8 cellular contexts compared by ENCODE assay signal in genomic region chr12:4119157-4119761, GRCh38.
DNase-seq lines count a peak whose midpoint lies in the region; ATAC-seq, FAIRE-seq and TF ChIP-seq lines count a peak whose summit lies in the region.

No MANE protein-coding gene starts in this region.

- no peak overlapping the region for H3K27ac ChIP-seq in coronary artery
- H3K27ac ChIP-seq in vagina: no peak overlapping the region
- H3K27ac ChIP-seq in pancreas: no peak overlapping the region

- H3K4me1 ChIP-seq in vagina: no peaks in the 10 kb centered on the region
- no peaks in the 10 kb centered on the region for H3K4me1 ChIP-seq in pancreas

- H3K9me3 ChIP-seq in vagina (no peaks in the 10 kb centered on the region), pancreas (no peaks in the 10 kb centered on the region)

- TF ChIP-seq CTCF in GM10266 (IDR thresholded peaks at IDR 0.05; ENCODE audit: control insufficient read depth, insufficient read depth, low read depth, missing control alignments): no peak
- no peak for TF ChIP-seq CTCF in coronary artery (IDR thresholded peaks at IDR 0.05)
- TF ChIP-seq CTCF in vagina (IDR thresholded peaks at IDR 0.05): no peak
- TF ChIP-seq CTCF in pancreas (IDR thresholded peaks at IDR 0.05): no peak

- no peak for TF ChIP-seq POLR2A in vagina (IDR thresholded peaks at IDR 0.05)

- intact Hi-C loops in vagina (cut with DNase I) (no loop called here), pancreas (cut with DNase I) (no loop called here)

- ATAC-seq in GM21381 (IDR thresholded peaks at IDR 0.05; ENCODE audit: unreplicated experiment): peak; percentile 72
- peak; percentile 54 for ATAC-seq in HG03457 (IDR thresholded peaks at IDR 0.05; ENCODE audit: unreplicated experiment)
- ATAC-seq in pancreas: no peak

- DNase-seq in GM10266 (ENCODE audit: extremely low spot score) (peak; percentile 67), coronary artery (ENCODE audit: low spot score) (peak; percentile 47), vagina (ENCODE audit: extremely low spot score in 2 of 2) (no peak), pancreas (no peak), iPS-NIHi11 (ENCODE audit: low spot score) (no peak), NCI-H2029 treated with DMSO at 0.1 percent for 48 hours (lab: John Stamatoyannopoulos, UW) (no peak)

- H3K36me3 ChIP-seq in vagina: no peaks in the 10 kb centered on the region
- no peaks in the 10 kb centered on the region for H3K36me3 ChIP-seq in pancreas

- no peaks in the 10 kb centered on the region for H3K27me3 ChIP-seq in vagina
- H3K27me3 ChIP-seq in pancreas: no peaks in the 10 kb centered on the region

- 86 to 89% methylated on average over 7 of the region's 7 CpGs for WGBS in pancreas, 2 donors

- FAIRE-seq in pancreas (lab: Jason Lieb, UNC): no peak

- H3K4me3 ChIP-seq in coronary artery (no peak overlapping the region), vagina (no peak overlapping the region), pancreas (no peak overlapping the region)

Comparison
In these comparisons a context has a peak if more than half of its experiments do, and no peak if none do; other contexts are left out.
1. DNase-seq: peak in GM10266 (single experiment) and coronary artery (single experiment); none in vagina (0 of 2), pancreas (0 of 6), iPS-NIHi11 (single experiment) and NCI-H2029 treated with DMSO at 0.1 percent for 48 hours (single experiment).
2. ATAC-seq: peak in GM21381 (single experiment) and HG03457 (single experiment); none in pancreas (0 of 4).